In genomic region chr6:88815491-88815890, GRCh38 we compare ENCODE assay signal across 20 cellular contexts.
DNase-seq lines count a peak whose midpoint lies in the region; ATAC-seq, FAIRE-seq and TF ChIP-seq lines count a peak whose summit lies in the region.
"Had no signal": no experiment of that assay in that cellular context is flagged by ENCODE, and none has a peak within 500 bp of the region (broad histone marks: within the 10 kb centered on the region; RNA-seq: fewer than 3 reads in every experiment).

No MANE protein-coding gene starts in this region.

- ATAC-seq in GM21529 (IDR thresholded peaks at IDR 0.05; ENCODE audit: unreplicated experiment): no peak

- FAIRE-seq in endothelial cell of umbilical vein (lab: Jason Lieb, UNC): peak; percentile 52
- FAIRE-seq: D721Med, H54 had no signal

- H3K9ac ChIP-seq in endothelial cell of umbilical vein (replicated peaks; ENCODE audit: extremely low read depth, insufficient read depth, low read length): no peak overlapping the region

- H2AFZ ChIP-seq in endothelial cell of umbilical vein (ENCODE audit: low read depth, low read length): no peak overlapping the region

- H3K27ac ChIP-seq in A673 (ENCODE audit: low read depth, low read length, poor library complexity, severe bottlenecking): no peak overlapping the region
- H3K27ac ChIP-seq in endothelial cell of umbilical vein (ENCODE audit: insufficient read depth, low read depth, low read length): peak overlapping the region; percentile 28
- H3K27ac ChIP-seq: Peyer's patch had no signal

- CTCF ChIA-PET in A673 (lab: Charles Lee): no interaction called here
- CTCF ChIA-PET in endothelial cell of umbilical vein (lab: Charles Lee): interaction anchor here (0.9 to 1.0 kb wide), 2 partner anchors 34 to 36 kb away, joined by 3 to 5 read pairs; no protein-coding TSS in a partner anchor

- POLR2A ChIA-PET in A673 (lab: Charles Lee; ENCODE audit: low non-redundant PET): no interaction called here
- POLR2A ChIA-PET in endothelial cell of umbilical vein (lab: Charles Lee): no interaction called here

- H4K20me1 ChIP-seq in endothelial cell of umbilical vein (replicated peaks; ENCODE audit: control insufficient read depth, extremely low read depth, insufficient read depth, low read length): no peaks in the 10 kb centered on the region

- peak; percentile 4 for DNase-seq in A673 (ENCODE audit: low spot score)
- peak; percentile 19 for DNase-seq in HK-2 (ENCODE audit: unreplicated experiment)
- peak; percentile 26 for DNase-seq in endothelial cell of umbilical vein (ENCODE audit: low read depth, low spot score)
- peak; percentile 45 to 62 for DNase-seq in lung microvascular endothelial cell (ENCODE audit: low read depth in 2 of 2)
- DNase-seq in NCI-H774 (lab: John Stamatoyannopoulos, UW): no peak
- DNase-seq in DMS 273 treated with DMSO at 0.1 percent for 48 hours (lab: John Stamatoyannopoulos, UW): no peak
- DNase-seq in GM20000 (ENCODE audit: low spot score): no peak
- DNase-seq: BE2C; CD4-positive, alpha-beta memory T cell; DND-41; GF-D8; NCI-H1417; NCI-H1930; NCI-H2171 treated with DMSO at 0.1 percent for 48 hours; NCI-H510A treated with DMSO at 0.1 percent for 48 hours; SIG-M5 had no signal

- no TSS peak for BruUV-seq in A673 (replicated peaks; lab: Mats Ljungman, UMichigan)
- no TSS peak for BruUV-seq in endothelial cell of umbilical vein (replicated peaks; lab: Mats Ljungman, UMichigan)

- H3K9me3 ChIP-seq in A673 (ENCODE audit: low read depth, low read length, poor library complexity, severe bottlenecking) (no peaks in the 10 kb centered on the region), endothelial cell of umbilical vein (replicated peaks; ENCODE audit: control insufficient read depth, insufficient read depth, low read length) (no peaks in the 10 kb centered on the region)
- H3K9me3 ChIP-seq: BE2C, Peyer's patch had no signal

- no peaks in the 10 kb centered on the region for H3K4me1 ChIP-seq in A673 (ENCODE audit: insufficient read depth, low read length, poor library complexity, severe bottlenecking)
- H3K4me1 ChIP-seq in endothelial cell of umbilical vein (ENCODE audit: control insufficient read depth, extremely low read depth, insufficient read depth, low read length): peaks cover 19% of the 10 kb centered on the region
- H3K4me1 ChIP-seq: BE2C, Peyer's patch had no signal

- H3K4me3 ChIP-seq in A673 (ENCODE audit: low read depth, low read length, poor library complexity, severe bottlenecking) (no peak overlapping the region), endothelial cell of umbilical vein (replicated peaks in 1 of 3; ENCODE audit: insufficient read depth in 1 of 3, low read depth in 1 of 3, low read length in 3 of 3) (no peak overlapping the region)
- H3K4me3 ChIP-seq: Peyer's patch had no signal

- H3K27me3 ChIP-seq in A673 (replicated peaks; ENCODE audit: insufficient read depth, low read depth, low read length, poor library complexity) (no peaks in the 10 kb centered on the region), endothelial cell of umbilical vein (ENCODE audit: control insufficient read depth in 2 of 2, insufficient read depth in 2 of 2, low read length in 2 of 2) (no peaks in the 10 kb centered on the region)
- H3K27me3 ChIP-seq: BE2C, Peyer's patch had no signal

- TF ChIP-seq CTCF in A673 (conservative IDR thresholded peaks at IDR 0.05; ENCODE audit: low read depth, low read length) (no peak), endothelial cell of umbilical vein (IDR thresholded peaks at IDR 0.05; ENCODE audit: extremely low read depth in 1 of 2, insufficient read depth in 1 of 2, low read depth in 1 of 2, low read length in 2 of 2) (no peak), GM20000 (IDR thresholded peaks at IDR 0.05; ENCODE audit: extremely low read depth, missing control alignments) (no peak)

- peak overlapping the region; percentile 49 for H3K4me2 ChIP-seq in endothelial cell of umbilical vein (ENCODE audit: insufficient read depth, low read length)

- TF ChIP-seq POLR2A in endothelial cell of umbilical vein (IDR thresholded peaks at IDR 0.05; ENCODE audit: low read depth, low read length): no peak

- H3K79me2 ChIP-seq in endothelial cell of umbilical vein (ENCODE audit: control insufficient read depth, insufficient read depth, low read length): no peaks in the 10 kb centered on the region

- intact Hi-C loops in A673 (cut with micrococcal nuclease; ENCODE audit: unreplicated experiment) (no loop called here), endothelial cell of umbilical vein (cut with micrococcal nuclease) (no loop called here)

- no peaks in the 10 kb centered on the region for H3K36me3 ChIP-seq in A673 (ENCODE audit: insufficient read depth, low read length, poor library complexity, severe bottlenecking)
- no peaks in the 10 kb centered on the region for H3K36me3 ChIP-seq in endothelial cell of umbilical vein (ENCODE audit: control insufficient read depth in 2 of 2, extremely low read depth in 1 of 2, insufficient read depth in 2 of 2, low read length in 2 of 2)
- H3K36me3 ChIP-seq: BE2C, Peyer's patch had no signal

- dilution Hi-C loops in endothelial cell of umbilical vein (cut with MboI; ENCODE audit: extremely low pct_ligation_motif_present, low sequenced_read_pairs): no loop called here

- H3K9me1 ChIP-seq in endothelial cell of umbilical vein (replicated peaks; ENCODE audit: control insufficient read depth, extremely low read depth, insufficient read depth, low read length): no peaks in the 10 kb centered on the region

TF ChIP-seq in endothelial cell of umbilical vein, 7 proteins besides CTCF, POLR2A, EP300 and RAD21:
- TF ChIP-seq GATA2 (IDR thresholded peaks at IDR 0.05; ENCODE audit: insufficient read depth, insufficient read length, low read depth, low read length) (no peak), POLR2AphosphoS5 (IDR thresholded peaks at IDR 0.05; ENCODE audit: insufficient read depth, low read depth, low read length) (no peak), MAX (IDR thresholded peaks at IDR 0.05; ENCODE audit: insufficient read depth, insufficient read length) (no peak), EZH2 (IDR thresholded peaks at IDR 0.05; ENCODE audit: borderline replicate concordance, low read depth, low read length, severe bottlenecking) (no peak), FOS (IDR thresholded peaks at IDR 0.05; ENCODE audit: borderline replicate concordance, insufficient read depth, low read length) (peak; percentile 5), JUN (IDR thresholded peaks at IDR 0.05; ENCODE audit: borderline replicate concordance, insufficient read depth, insufficient read length, low read depth) (no peak)

Comparison
In these comparisons a context has a peak if more than half of its experiments do, and no peak if none do; other contexts are left out.
1. DNase-seq: peak in A673 (single experiment), HK-2 (single experiment), endothelial cell of umbilical vein (single experiment) and lung microvascular endothelial cell (2 of 2); none in NCI-H774 (single experiment), DMS 273 treated with DMSO at 0.1 percent for 48 hours (single experiment) and GM20000 (single experiment).